In the genomic region with DNA sequence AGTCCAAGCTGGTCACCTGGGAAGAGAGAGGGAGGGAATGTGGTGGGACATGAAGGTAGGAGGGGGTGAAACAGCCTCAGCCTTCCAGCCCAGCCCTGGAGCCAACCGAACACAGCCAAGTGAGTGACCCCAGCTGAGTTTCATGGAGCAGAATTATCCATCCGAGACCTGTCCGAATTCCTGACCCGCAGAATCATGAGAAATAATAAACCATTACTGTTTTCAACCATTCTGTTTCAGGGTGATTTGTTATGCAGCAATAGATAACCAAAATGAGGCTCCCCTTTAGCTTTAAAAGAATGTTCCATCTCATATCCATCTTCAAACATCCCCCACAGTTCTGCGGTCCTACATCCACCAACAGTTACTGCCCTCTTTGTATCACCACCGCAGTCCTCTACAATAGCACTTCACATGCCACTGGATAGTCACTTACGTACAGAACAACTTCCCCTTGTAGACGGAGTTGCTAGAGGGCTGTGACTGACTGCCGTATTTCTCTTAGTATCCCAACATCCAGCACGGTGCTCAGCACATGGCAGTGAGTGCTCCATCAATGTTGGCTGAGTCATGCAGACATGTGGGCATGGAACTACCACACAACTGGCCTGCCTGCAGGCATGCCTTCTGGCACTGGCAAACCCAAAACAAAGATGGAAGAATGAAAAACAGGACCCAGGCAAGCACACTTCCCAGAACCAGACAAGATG, we compare ENCODE assay signal across 25 cellular contexts. TPM values are rescaled to one million over a fixed set of nuclear protein-coding genes. Genes with fewer than 3 reads are reported as not detected.
DNase-seq lines count a peak whose midpoint lies in the region; ATAC-seq, FAIRE-seq and TF ChIP-seq lines count a peak whose summit lies in the region.
"Had no signal": no experiment of that assay in that cellular context is flagged by ENCODE, and none has a peak within 500 bp of the region (broad histone marks: within the 10 kb centered on the region; RNA-seq: fewer than 3 reads in every experiment).

No MANE protein-coding gene starts in this region.

- peaks cover 11 to 27% (median 17%) of the 10 kb centered on the region in 10 experiments for H3K4me1 ChIP-seq in BLaER1 treated with 17β-estradiol and CSF1 and Interleukin-3, amounts not matched to agents 10 nM and 100 nM
- H3K4me1 ChIP-seq in K562 (replicated peaks in 1 of 2; ENCODE audit: control insufficient read depth in 2 of 2, insufficient read depth in 2 of 2, low read length in 2 of 2): no peaks in the 10 kb centered on the region
- H3K4me1 ChIP-seq in lower lobe of right lung: peaks cover 31% of the 10 kb centered on the region
- H3K4me1 ChIP-seq: prostate gland, vagina had no signal

- H2AFZ ChIP-seq in K562 (ENCODE audit: low read depth, low read length): no peak overlapping the region
- H2AFZ ChIP-seq: neural progenitor cell had no signal

- peak overlapping the region in 6 of 11 experiments; percentile 34 to 87 (median 60); a peak in 10 of 22 replicates for H3K4me2 ChIP-seq in BLaER1 treated with 17β-estradiol and CSF1 and Interleukin-3, amounts not matched to agents 10 nM and 100 nM
- no peak overlapping the region for H3K4me2 ChIP-seq in K562 (ENCODE audit: insufficient read depth, low read length)
- H3K4me2 ChIP-seq: neural progenitor cell had no signal

- no peak for TF ChIP-seq POLR2A in K562 (conservative IDR thresholded peaks at IDR 0.05)

- 5% methylated on average over 10 of the region's 10 CpGs for WGBS in K562 (ENCODE audit: insufficient coverage, low coverage, missing lambda C conversion rate)

- peaks cover 0 to 6% (median 0%) of the 10 kb centered on the region in 11 experiments; a peak in 5 of 22 replicates for H4K20me1 ChIP-seq in BLaER1 treated with 17β-estradiol and CSF1 and Interleukin-3, amounts not matched to agents 10 nM and 100 nM
- no peaks in the 10 kb centered on the region for H4K20me1 ChIP-seq in K562 (replicated peaks; ENCODE audit: control insufficient read depth, insufficient read depth, low read length)

- peaks cover 0 to 13% (median 0%) of the 10 kb centered on the region in 11 experiments; a peak in 3 of 22 replicates for H3K36me3 ChIP-seq in BLaER1 treated with 17β-estradiol and CSF1 and Interleukin-3, amounts not matched to agents 10 nM and 100 nM
- no peaks in the 10 kb centered on the region for H3K36me3 ChIP-seq in K562 (ENCODE audit: control insufficient read depth, insufficient read depth, low read length)
- no peaks in the 10 kb centered on the region for H3K36me3 ChIP-seq in lower lobe of right lung
- H3K36me3 ChIP-seq: heart right ventricle, neural progenitor cell, prostate gland, vagina had no signal

- no peak for TF ChIP-seq EP300 in K562 (IDR thresholded peaks at IDR 0.05; ENCODE audit: low read length)

- H3K9me3 ChIP-seq in BLaER1 treated with 17β-estradiol and CSF1 and Interleukin-3, amounts not matched to agents 10 nM and 100 nM (replicated peaks in 1 of 11): peaks cover 0 to 41% (median 19%) of the 10 kb centered on the region in 11 experiments; a peak in 19 of 22 replicates
- H3K9me3 ChIP-seq in K562 (replicated peaks; ENCODE audit: control insufficient read depth, insufficient read depth, low read depth, low read length) (no peaks in the 10 kb centered on the region), lower lobe of right lung (no peaks in the 10 kb centered on the region)
- H3K9me3 ChIP-seq: heart right ventricle, prostate gland, vagina had no signal

- ATAC-seq in K562 (peak; percentile 45; the same call in 1 of the 3 replicates), lower lobe of right lung (peak; percentile 70 to 73), omental fat pad (ENCODE audit: low FRiP score) (no peak), GM21576 (IDR thresholded peaks at IDR 0.05; ENCODE audit: unreplicated experiment) (no peak), HG02938 (IDR thresholded peaks at IDR 0.05; ENCODE audit: unreplicated experiment) (no peak), HG03520 (IDR thresholded peaks at IDR 0.05; ENCODE audit: unreplicated experiment) (no peak)
- ATAC-seq: activated T-cell treated with anti-CD3 and anti-CD28 coated beads, Interleukin-2, amount 50 U/mL, for 4 hours; SK-N-SH treated with all-trans-retinoic acid at 6 μM for 48 hours had no signal

- H3K9me1 ChIP-seq in K562 (ENCODE audit: control insufficient read depth, insufficient read depth, low read length): no peaks in the 10 kb centered on the region

- no peak overlapping the region for H3K4me3 ChIP-seq in BLaER1 treated with 17β-estradiol and CSF1 and Interleukin-3, amounts not matched to agents 10 nM and 100 nM
- H3K4me3 ChIP-seq in K562: no peak overlapping the region
- no peak overlapping the region for H3K4me3 ChIP-seq in lower lobe of right lung
- H3K4me3 ChIP-seq: heart right ventricle, neural progenitor cell, prostate gland, vagina had no signal

- POLR2A ChIA-PET in K562 (lab: Yijun Ruan, JAX): interaction anchor here (1.2 kb wide), 1 partner anchor 23 kb away, joined by 5 read pairs; no protein-coding TSS in a partner anchor

- CTCF ChIA-PET in K562 (lab: Yijun Ruan, JAX; ENCODE audit: low intra/inter-chr PET ratio): no interaction called here

- BruUV-seq in K562 (replicated peaks; lab: Mats Ljungman, UMichigan): no TSS peak

- peak overlapping the region in 1 of 11 experiments; percentile 66; a peak in 2 of 22 replicates for H3K27ac ChIP-seq in BLaER1 treated with 17β-estradiol and CSF1 and Interleukin-3, amounts not matched to agents 10 nM and 100 nM
- H3K27ac ChIP-seq in K562 (ENCODE audit: extremely low read depth, low read depth, low read length): no peak overlapping the region
- H3K27ac ChIP-seq in lower lobe of right lung: no peak overlapping the region
- H3K27ac ChIP-seq: heart right ventricle, neural progenitor cell, vagina had no signal

- no peak for TF ChIP-seq RAD21 in K562 (CRISPR knock-in tag; conservative IDR thresholded peaks at IDR 0.05 in 1 of 2, IDR thresholded peaks at IDR 0.05 in 1 of 2)

- H3K9ac ChIP-seq in BLaER1 treated with 17β-estradiol and CSF1 and Interleukin-3, amounts not matched to agents 10 nM and 100 nM: no peak overlapping the region
- H3K9ac ChIP-seq in K562 (ENCODE audit: insufficient read depth in 1 of 2, low read depth in 2 of 2, low read length in 2 of 2): no peak overlapping the region
- H3K9ac ChIP-seq: neural progenitor cell had no signal

- no peaks in the 10 kb centered on the region for H3K27me3 ChIP-seq in BLaER1 treated with 17β-estradiol and CSF1 and Interleukin-3, amounts not matched to agents 10 nM and 100 nM
- H3K27me3 ChIP-seq in K562 (ENCODE audit: control insufficient read depth in 2 of 2, insufficient read depth in 2 of 2, low read length in 2 of 2): peaks cover 71 to 76% of the 10 kb centered on the region in 2 experiments
- H3K27me3 ChIP-seq in lower lobe of right lung (ENCODE audit: low read depth): no peaks in the 10 kb centered on the region
- H3K27me3 ChIP-seq: heart right ventricle, neural progenitor cell, vagina had no signal

- DNase-seq in MV-4-11 (lab: John Stamatoyannopoulos, UW): peak; percentile 38
- no peak for DNase-seq in K562 (ENCODE audit: extremely low read depth in 1 of 4, low spot score in 3 of 4)
- DNase-seq in lower lobe of right lung: no peak
- no peak for DNase-seq in omental fat pad (ENCODE audit: low spot score)
- DNase-seq: activated CD4-positive, alpha-beta T cell treated with anti-CD3 and anti-CD28 coated beads for 1 hour; activated CD8-positive, alpha-beta memory T cell treated with anti-CD3 and anti-CD28 coated beads for 24 hours; activated naive CD4-positive, alpha-beta T cell treated with anti-CD3 and anti-CD28 coated beads for 36 hours; activated T-cell treated with anti-CD3 and anti-CD28 coated beads, Interleukin-2, amount 50 U/mL, for 4 hours; aorta; HCEC 1CT; heart right ventricle; NCI-H1417; NCI-H2107; substantia nigra; T1000 had no signal

- in situ Hi-C loops in K562 (cut with MboI): no loop called here

- no peaks in the 10 kb centered on the region for H3K79me2 ChIP-seq in K562 (ENCODE audit: control insufficient read depth, insufficient read depth, low read length)

- intact Hi-C loops in K562 (cut with micrococcal nuclease): no loop called here
- intact Hi-C loops in lower lobe of right lung (cut with DNase I): no loop called here

- TF ChIP-seq CTCF in K562 (IDR thresholded peaks at IDR 0.05 in 2 of 3, conservative IDR thresholded peaks at IDR 0.05 in 1 of 3; ENCODE audit: insufficient read depth in 2 of 3, low read depth in 1 of 3, low read length in 3 of 3): no peak
- TF ChIP-seq CTCF in lower lobe of right lung (IDR thresholded peaks at IDR 0.05): no peak
- no peak for TF ChIP-seq CTCF in omental fat pad (IDR thresholded peaks at IDR 0.05)

- FAIRE-seq in K562 (lab: Jason Lieb, UNC): no peak
- FAIRE-seq: endothelial cell of umbilical vein, GM18507 had no signal

TF ChIP-seq in K562, 482 proteins besides CTCF, POLR2A, EP300 and RAD21 (continues in another document):
- TF ChIP-seq ZNF354B (CRISPR knock-in tag; IDR thresholded peaks at IDR 0.05): no peak

RNA-seq across cellular contexts. Expression of a gene that starts 18.5 kb away (rescaled TPM):
- total RNA-seq in K562 (2011; cell fraction: chromatin; rRNA removed; ENCODE audit: low replicate concordance): 1.3 and 1.6 TPM in 2 replicates
- 0.53 and 0.67 TPM in 2 replicates for total RNA-seq in K562 (2011; cell fraction: nucleolus; rRNA removed)
- 0.88 and 1.8 TPM in 2 replicates for total RNA-seq in K562 (2011; cell fraction: nucleoplasm; rRNA removed)
- total RNA-seq in K562 (2014; rRNA removed) (0.04 and 0.09 TPM in 2 replicates), K562 (2014; rRNA removed; fragmentation: Illumina TruSeq; extraction: Trizol) (0.07 and 0.10 TPM in 2 replicates), K562 (2015; rRNA removed; fragmentation: Illumina TruSeq; extraction: Trizol) (0.04 TPM in 2 replicates), K562 (2021) (0.25 and 0.29 TPM in 2 replicates), lower lobe of right lung (5.3 TPM), omental fat pad (1 to 10 TPM; 1.2 to 1.6 (median 1.4) TPM)
- polyA plus RNA-seq in K562 (2011; rRNA removed) (0.17 and 0.24 TPM in 2 replicates), K562 (2014; fragmentation: Illumina TruSeq; extraction: Trizol) (0.16 and 0.24 TPM in 2 replicates), K562 (2014; fragmentation: Nextera tagmentation; extraction: Ambion mirVana) (under 1 TPM; 0.01 TPM), K562 (2014; rRNA removed) (0.04 and 0.05 TPM in 2 replicates)
- polyA plus RNA-seq in K562 (2011; cell fraction: cytosol; rRNA removed): 0.27 and 0.29 TPM in 2 replicates
- 0.48 and 0.78 TPM in 2 replicates for polyA plus RNA-seq in K562 (2011; cell fraction: nucleus; rRNA removed)
- 0.17 and 0.24 TPM in 2 replicates for polyA plus RNA-seq in K562 (2012)
- 0.39 and 0.48 TPM in 2 replicates for polyA minus RNA-seq in K562 (2011; rRNA and poly(A)+ RNA removed)
- polyA minus RNA-seq in K562 (2011; cell fraction: cytosol; rRNA and poly(A)+ RNA removed): 0.10 and 0.55 TPM in 2 replicates
- polyA minus RNA-seq in K562 (2011; cell fraction: nucleus; rRNA and poly(A)+ RNA removed): 0.67 TPM in 2 replicates

Comparison
In these comparisons a context has a peak if more than half of its experiments do, and no peak if none do; other contexts are left out.
1. ATAC-seq: peak in K562 (single experiment) and lower lobe of right lung (2 of 2); none in omental fat pad (single experiment), GM21576 (single experiment), HG02938 (single experiment) and HG03520 (single experiment).